ENCODE assay signal across 16 cellular contexts in genomic region chr18:48776161-48776555, GRCh38.
DNase-seq lines count a peak whose midpoint lies in the region; ATAC-seq and TF ChIP-seq lines count a peak whose summit lies in the region.
"Had no signal": no experiment of that assay in that cellular context is flagged by ENCODE, and none has a peak within 500 bp of the region (broad histone marks: within the 10 kb centered on the region; RNA-seq: fewer than 3 reads in every experiment).

No MANE protein-coding gene starts in this region.

- no peak overlapping the region for H2BK15ac ChIP-seq in mesendoderm (replicated peaks; ENCODE audit: low read depth)

- no peak overlapping the region for H3K9ac ChIP-seq in mesendoderm (ENCODE audit: low read length)
- no peak overlapping the region for H3K9ac ChIP-seq in subcutaneous abdominal adipose tissue (ENCODE audit: low read length in 5 of 5)

- no peak overlapping the region for H3K4ac ChIP-seq in mesendoderm (ENCODE audit: low read depth, low read length)

- no peak for DNase-seq in right atrium auricular region (ENCODE audit: low spot score)
- no peak for DNase-seq in Right ventricle myocardium superior
- DNase-seq in dorsolateral prefrontal cortex, result no peak
- DNase-seq in mesendoderm, result no peak
- DNase-seq in activated CD4-positive, alpha-beta T cell treated with anti-CD3 and anti-CD28 coated beads for 36 hours, result no peak
- no peak for DNase-seq in activated CD4-positive, alpha-beta T cell treated with anti-CD3 and anti-CD28 coated beads, Interleukin-2, amount 10 ng/mL, durations not matched to agents 24 days and 14 days
- DNase-seq in KG1 (lab: John Stamatoyannopoulos, UW), result no peak
- DNase-seq: 8988T, DMS79 treated with DMSO at 0.1 percent for 48 hours, EL, GDM1, H9 had no signal

- peaks cover 1% of the 10 kb centered on the region for H3K79me1 ChIP-seq in mesendoderm (ENCODE audit: low read length)

- no peak overlapping the region for H3K56ac ChIP-seq in mesendoderm (ENCODE audit: low read length)

- peaks cover 2% of the 10 kb centered on the region for H3K9me3 Mint-ChIP-seq in activated CD4-positive, alpha-beta T cell treated with anti-CD3 and anti-CD28 coated beads for 36 hours (ENCODE audit: low read depth)
- no peaks in the 10 kb centered on the region for H3K9me3 Mint-ChIP-seq in activated CD4-positive, alpha-beta T cell treated with anti-CD3 and anti-CD28 coated beads, Interleukin-2, amount 10 ng/mL, durations not matched to agents 24 days and 14 days
- H3K9me3 Mint-ChIP-seq: GM23338, H9 had no signal

- POLR2A ChIA-PET in activated CD4-positive, alpha-beta T cell treated with anti-CD3 and anti-CD28 coated beads for 36 hours (lab: Charles Lee), result no interaction called here

- no peak overlapping the region for H3K4me3 ChIP-seq in right atrium auricular region
- no peak overlapping the region for H3K4me3 ChIP-seq in dorsolateral prefrontal cortex
- no peak overlapping the region for H3K4me3 ChIP-seq in mesendoderm (ENCODE audit: low read length)
- H3K4me3 ChIP-seq in subcutaneous abdominal adipose tissue (ENCODE audit: low read depth in 1 of 5, low read length in 5 of 5), result no peak overlapping the region
- H3K4me3 ChIP-seq: GM23338 had no signal

- H3K36me3 ChIP-seq in right atrium auricular region, result no peaks in the 10 kb centered on the region
- no peaks in the 10 kb centered on the region for H3K36me3 ChIP-seq in mesendoderm (ENCODE audit: control insufficient read depth, insufficient read depth, low read length)
- peaks cover 4 to 33% (median 19%) of the 10 kb centered on the region in 5 donors for H3K36me3 ChIP-seq in subcutaneous abdominal adipose tissue (ENCODE audit: control insufficient read depth in 5 of 5, insufficient read depth in 5 of 5, low read length in 5 of 5)

- H3K9me3 ChIP-seq in right atrium auricular region, result no peaks in the 10 kb centered on the region
- H3K9me3 ChIP-seq in subcutaneous abdominal adipose tissue (ENCODE audit: control insufficient read depth in 5 of 5, low read length in 5 of 5), result no peaks in the 10 kb centered on the region

- H4K5ac ChIP-seq in mesendoderm (ENCODE audit: low read length), result no peak overlapping the region

- H3K23ac ChIP-seq in mesendoderm (ENCODE audit: low read length), result peak overlapping the region; percentile 24

- H2BK5ac ChIP-seq in mesendoderm (ENCODE audit: low read length), result no peak overlapping the region

- H3K79me2 ChIP-seq in mesendoderm (ENCODE audit: control insufficient read depth, insufficient read depth, low read length), result no peaks in the 10 kb centered on the region

- WGBS in mesendoderm (ENCODE audit: extremely low coverage, insufficient coverage, low lambda C conversion rate), result no CpG with 5 or more reads among the region's 5 CpGs

- H3K4me1 Mint-ChIP-seq in activated CD4-positive, alpha-beta T cell treated with anti-CD3 and anti-CD28 coated beads for 36 hours, result peaks cover 6% of the 10 kb centered on the region
- peaks cover 6% of the 10 kb centered on the region for H3K4me1 Mint-ChIP-seq in activated CD4-positive, alpha-beta T cell treated with anti-CD3 and anti-CD28 coated beads, Interleukin-2, amount 10 ng/mL, durations not matched to agents 24 days and 14 days

- H3K4me1 ChIP-seq in right atrium auricular region (peaks cover 0 to 84% of the 10 kb centered on the region in 2 donors), mesendoderm (ENCODE audit: control insufficient read depth, low read depth, low read length) (peaks cover 8% of the 10 kb centered on the region), subcutaneous abdominal adipose tissue (ENCODE audit: control insufficient read depth in 5 of 5, insufficient read depth in 5 of 5, low read length in 5 of 5) (peaks cover 10 to 55% (median 43%) of the 10 kb centered on the region in 5 donors)

- no peak overlapping the region for H3K4me2 ChIP-seq in mesendoderm (ENCODE audit: low read length)
- H3K4me2 ChIP-seq: GM23338 had no signal

- H3K27me3 ChIP-seq in right atrium auricular region, result no peaks in the 10 kb centered on the region
- no peaks in the 10 kb centered on the region for H3K27me3 ChIP-seq in dorsolateral prefrontal cortex
- H3K27me3 ChIP-seq in mesendoderm (ENCODE audit: insufficient read depth, low read length, poor library complexity), result no peaks in the 10 kb centered on the region
- H3K27me3 ChIP-seq in subcutaneous abdominal adipose tissue (ENCODE audit: control insufficient read depth in 5 of 5, insufficient read depth in 4 of 5, low read length in 5 of 5), result no peaks in the 10 kb centered on the region

- CTCF ChIA-PET in activated CD4-positive, alpha-beta T cell treated with anti-CD3 and anti-CD28 coated beads for 36 hours (lab: Charles Lee), result interaction anchor here (0.7 to 2.1 kb wide), 7 partner anchors 10 to 266 kb away, joined by 3 to 11 read pairs (median 4); no protein-coding TSS in a partner anchor

- H3K4me3 Mint-ChIP-seq in activated CD4-positive, alpha-beta T cell treated with anti-CD3 and anti-CD28 coated beads for 36 hours, result no peak overlapping the region
- H3K4me3 Mint-ChIP-seq in activated CD4-positive, alpha-beta T cell treated with anti-CD3 and anti-CD28 coated beads, Interleukin-2, amount 10 ng/mL, durations not matched to agents 24 days and 14 days, result no peak overlapping the region
- H3K4me3 Mint-ChIP-seq: CD4-positive, alpha-beta memory T cell; GM23338; H9 had no signal

- no peak overlapping the region for H3K27ac Mint-ChIP-seq in activated CD4-positive, alpha-beta T cell treated with anti-CD3 and anti-CD28 coated beads for 36 hours
- H3K27ac Mint-ChIP-seq in activated CD4-positive, alpha-beta T cell treated with anti-CD3 and anti-CD28 coated beads, Interleukin-2, amount 10 ng/mL, durations not matched to agents 24 days and 14 days, result no peak overlapping the region
- H3K27ac Mint-ChIP-seq: GM23338 had no signal

- no peak overlapping the region for H3K18ac ChIP-seq in mesendoderm (ENCODE audit: low read length)

- TF ChIP-seq CTCF in right atrium auricular region (IDR thresholded peaks at IDR 0.05), result no peak
- no peak for TF ChIP-seq CTCF in dorsolateral prefrontal cortex (IDR thresholded peaks at IDR 0.05 in 54 of 56, conservative IDR thresholded peaks at IDR 0.05 in 2 of 56; ENCODE audit: low read depth in 1 of 56, partially characterized antibody in 56 of 56)

- H2AK5ac ChIP-seq in mesendoderm (ENCODE audit: low read length), result peak overlapping the region; percentile 58

- peaks cover 1% of the 10 kb centered on the region for H3K36me3 Mint-ChIP-seq in activated CD4-positive, alpha-beta T cell treated with anti-CD3 and anti-CD28 coated beads for 36 hours (ENCODE audit: low read depth)
- H3K36me3 Mint-ChIP-seq in activated CD4-positive, alpha-beta T cell treated with anti-CD3 and anti-CD28 coated beads, Interleukin-2, amount 10 ng/mL, durations not matched to agents 24 days and 14 days (ENCODE audit: low read depth), result no peaks in the 10 kb centered on the region

- peak overlapping the region; percentile 3 to 98 for H3K27ac ChIP-seq in right atrium auricular region
- H3K27ac ChIP-seq in dorsolateral prefrontal cortex, result peak overlapping the region in 34 of 59 donors; percentile 11 to 82 (median 60)
- H3K27ac ChIP-seq in mesendoderm (ENCODE audit: low read depth, low read length), result no peak overlapping the region
- H3K27ac ChIP-seq in subcutaneous abdominal adipose tissue (ENCODE audit: low read depth, low read length), result peak overlapping the region; percentile 19
- H3K27ac ChIP-seq: C4-2B had no signal

- no peak overlapping the region for H2BK120ac ChIP-seq in mesendoderm (ENCODE audit: low read depth, low read length)

- H3K27me3 Mint-ChIP-seq in activated CD4-positive, alpha-beta T cell treated with anti-CD3 and anti-CD28 coated beads for 36 hours, result peaks cover 3% of the 10 kb centered on the region
- no peaks in the 10 kb centered on the region for H3K27me3 Mint-ChIP-seq in activated CD4-positive, alpha-beta T cell treated with anti-CD3 and anti-CD28 coated beads, Interleukin-2, amount 10 ng/mL, durations not matched to agents 24 days and 14 days
- H3K27me3 Mint-ChIP-seq: CD4-positive, alpha-beta memory T cell had no signal

- intact Hi-C loops in Right ventricle myocardium superior (cut with DNase I), result no loop called here
- intact Hi-C loops in dorsolateral prefrontal cortex (cut with DNase I), result loop anchor here (2.0 to 10.0 kb wide), 7 partner anchors 99 to 639 kb away; no protein-coding TSS in a partner anchor
- intact Hi-C loops in activated CD4-positive, alpha-beta T cell treated with anti-CD3 and anti-CD28 coated beads for 36 hours (cut with DNase I, micrococcal nuclease), result loop anchor here (2.0 to 5.0 kb wide), 8 partner anchors 56 to 463 kb away; no protein-coding TSS in a partner anchor
- intact Hi-C loops in activated CD4-positive, alpha-beta T cell treated with anti-CD3 and anti-CD28 coated beads, Interleukin-2, amount 10 ng/mL, durations not matched to agents 24 days and 14 days (cut with micrococcal nuclease), result loop anchor here (2.0 to 10.0 kb wide), 5 partner anchors 93 to 669 kb away; no protein-coding TSS in a partner anchor

- no peak for ATAC-seq in Right ventricle myocardium superior (ENCODE audit: poor library complexity)
- ATAC-seq in activated CD4-positive, alpha-beta T cell treated with anti-CD3 and anti-CD28 coated beads for 36 hours, result no peak

- no peak overlapping the region for H4K8ac ChIP-seq in mesendoderm (ENCODE audit: low read depth, low read length)
